8 cellular contexts compared by ENCODE assay signal in the genomic region with DNA sequence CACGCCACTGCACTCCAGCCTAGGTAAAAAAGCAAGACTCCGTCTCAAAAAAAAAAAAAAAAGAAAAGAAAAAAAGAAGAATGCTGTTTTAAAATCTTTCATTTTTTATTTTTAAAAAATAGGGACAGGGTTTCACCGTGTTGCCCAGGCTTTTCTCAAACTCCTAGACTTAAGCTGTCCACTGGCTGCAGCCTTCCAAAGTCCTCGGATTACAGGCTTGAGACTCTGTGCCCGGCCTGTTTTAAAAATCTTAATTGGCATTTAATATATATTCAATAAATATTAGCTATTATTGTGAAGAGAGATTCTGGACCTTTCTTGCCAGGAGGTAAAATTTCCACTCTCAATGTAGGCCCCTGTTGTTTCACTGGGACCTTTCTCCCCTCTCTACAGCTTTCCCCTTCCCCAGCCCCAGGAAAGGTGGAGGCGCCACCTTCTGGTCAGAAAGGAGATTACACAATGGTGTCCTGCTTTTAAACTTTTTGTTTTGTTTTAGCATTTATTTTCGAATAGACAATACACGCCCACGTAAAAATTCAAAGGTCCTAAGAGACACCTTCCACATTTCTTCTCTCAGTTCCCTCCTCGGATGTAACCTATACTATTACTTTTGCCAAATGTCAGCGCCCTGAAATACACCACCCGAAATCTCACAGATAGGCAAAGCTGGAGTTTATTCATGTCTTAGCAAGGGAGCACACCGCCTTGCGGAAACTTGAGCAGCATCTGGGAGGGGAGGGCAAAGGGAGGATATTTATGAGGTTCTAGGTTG. TPM values are rescaled to one million over a fixed set of nuclear protein-coding genes. Genes with fewer than 3 reads are reported as not detected.
A peak's percentile ranks its signal among the peaks of the same experiment; 100 is the strongest.
DNase-seq lines count a peak whose midpoint lies in the region; ATAC-seq and TF ChIP-seq lines count a peak whose summit lies in the region.

No MANE protein-coding gene starts in this region.

- peak overlapping the region; percentile 31 for H3K4me3 ChIP-seq in HL-60 (replicated peaks; ENCODE audit: insufficient read depth, low read length)
- H3K4me3 ChIP-seq in rectal smooth muscle tissue (ENCODE audit: low read length) = peak overlapping the region; percentile 62

- H3K27ac ChIP-seq in HL-60 (replicated peaks) (no peak overlapping the region), rectal smooth muscle tissue (ENCODE audit: low read depth, low read length) (no peak overlapping the region)

- no peaks in the 10 kb centered on the region for H3K36me3 ChIP-seq in rectal smooth muscle tissue (ENCODE audit: control insufficient read depth, insufficient read depth, low read length)

- TF ChIP-seq POLR2A in GM18505 (IDR thresholded peaks at IDR 0.05; ENCODE audit: borderline replicate concordance, extremely low read depth, insufficient read depth, insufficient read length) = no peak

- peak; percentile 61 to 62 for ATAC-seq in activated naive CD4-positive, alpha-beta T cell treated with anti-CD3 and anti-CD28 coated beads, Interleukin-2, amount 50 U/mL, for 72 hours
- ATAC-seq in left cardiac atrium = peak; percentile 81 to 84
- no peak for ATAC-seq in GM18505 (IDR thresholded peaks at IDR 0.05; ENCODE audit: unreplicated experiment)
- no peak for ATAC-seq in GM18861 (IDR thresholded peaks at IDR 0.05; ENCODE audit: unreplicated experiment)

- TF ChIP-seq CTCF in HL-60 (IDR thresholded peaks at IDR 0.05; ENCODE audit: insufficient read depth, low read length) = peak; percentile 55

- no peaks in the 10 kb centered on the region for H3K4me1 ChIP-seq in rectal smooth muscle tissue (ENCODE audit: control insufficient read depth, insufficient read depth, low read length)

- peak; percentile 53 for DNase-seq in DMS53 treated with DMSO at 0.1 percent for 48 hours (lab: John Stamatoyannopoulos, UW; ENCODE audit: unreplicated experiment)
- peak in 1 of 2 experiments; percentile 28 for DNase-seq in HL-60 (ENCODE audit: low read depth in 1 of 2, low spot score in 1 of 2)
- DNase-seq in SK-MEL-5 (ENCODE audit: low read depth, low spot score) = peak; percentile 76
- DNase-seq in activated naive CD4-positive, alpha-beta T cell treated with anti-CD3 and anti-CD28 coated beads, Interleukin-2, amount 50 U/mL, for 72 hours (ENCODE audit: low spot score in 2 of 2) = peak in 1 of 2 donors; percentile 62
- peak; percentile 37 for DNase-seq in left cardiac atrium

- H3K9ac ChIP-seq in rectal smooth muscle tissue (ENCODE audit: low read length) = no peak overlapping the region

- H3K9me3 Mint-ChIP-seq in activated naive CD4-positive, alpha-beta T cell treated with anti-CD3 and anti-CD28 coated beads, Interleukin-2, amount 50 U/mL, for 72 hours = no peaks in the 10 kb centered on the region

- in situ Hi-C loops in SK-MEL-5 (cut with HindIII; ENCODE audit: low pct_unique_long_range_greater_than_20kb, low sequenced_read_pairs) = no loop called here

- H3K36me3 Mint-ChIP-seq in activated naive CD4-positive, alpha-beta T cell treated with anti-CD3 and anti-CD28 coated beads, Interleukin-2, amount 50 U/mL, for 72 hours = no peaks in the 10 kb centered on the region

- peak overlapping the region in 1 of 2 donors; percentile 81 for H3K27ac Mint-ChIP-seq in activated naive CD4-positive, alpha-beta T cell treated with anti-CD3 and anti-CD28 coated beads, Interleukin-2, amount 50 U/mL, for 72 hours

- H3K27me3 ChIP-seq in HL-60 (ENCODE audit: insufficient read depth, poor library complexity, severe bottlenecking) (no peaks in the 10 kb centered on the region), rectal smooth muscle tissue (ENCODE audit: control insufficient read depth, insufficient read depth, low read length) (no peaks in the 10 kb centered on the region)

- intact Hi-C loops in left cardiac atrium (cut with DNase I) = loop anchor here (5.0 to 10.0 kb wide), 3 partner anchors 116 to 208 kb away; no protein-coding TSS in a partner anchor

RNA-seq across cellular contexts. Expression of a gene that starts 23.8 kb away (rescaled TPM):
- total RNA-seq in SK-MEL-5 (2014; rRNA removed; shearing (Covaris generic)) = 25.1 and 31.1 TPM in 2 replicates
- 51.5 and 64.1 TPM in 2 replicates for polyA plus RNA-seq in SK-MEL-5 (2015; cell fraction: cytosol; rRNA removed)
- 248 and 280 TPM in 2 replicates for polyA plus RNA-seq in SK-MEL-5 (2015; cell fraction: nucleus; rRNA removed)
- total RNA-seq in activated naive CD4-positive, alpha-beta T cell treated with anti-CD3 and anti-CD28 coated beads, Interleukin-2, amount 50 U/mL, for 72 hours = 10 to 100 TPM; 18.4 to 35.2 TPM
- total RNA-seq in left cardiac atrium = 10 to 100 TPM; 20.1 to 20.3 TPM

RNA-seq across cellular contexts. Expression of a gene that starts 58.9 kb away (rescaled TPM):
- total RNA-seq in SK-MEL-5 (2014; rRNA removed; shearing (Covaris generic)) = 563 and 575 TPM in 2 replicates
- polyA plus RNA-seq in SK-MEL-5 (2015; cell fraction: cytosol; rRNA removed) = 274 and 288 TPM in 2 replicates
- 370 and 446 TPM in 2 replicates for polyA plus RNA-seq in SK-MEL-5 (2015; cell fraction: nucleus; rRNA removed)
- 100 to 1,000 TPM; 153 to 204 TPM for total RNA-seq in activated naive CD4-positive, alpha-beta T cell treated with anti-CD3 and anti-CD28 coated beads, Interleukin-2, amount 50 U/mL, for 72 hours
- total RNA-seq in left cardiac atrium = 100 to 1,000 TPM in 1 of 2 donors, 10 to 100 TPM in 1; 90.0 to 104 TPM

Comparison
In these comparisons a context has a peak if more than half of its experiments do, and no peak if none do; other contexts are left out.
1. ATAC-seq: peak in activated naive CD4-positive, alpha-beta T cell treated with anti-CD3 and anti-CD28 coated beads, Interleukin-2, amount 50 U/mL, for 72 hours (2 of 2) and left cardiac atrium (2 of 2); none in GM18505 (single experiment) and GM18861 (single experiment).